ENCODE assay signal across 11 cellular contexts in genomic region chr3:188345223-188345622, GRCh38.
DNase-seq lines count a peak whose midpoint lies in the region; TF ChIP-seq lines count a peak whose summit lies in the region.
"Had no signal": no experiment of that assay in that cellular context is flagged by ENCODE, and none has a peak within 500 bp of the region (broad histone marks: within the 10 kb centered on the region; RNA-seq: fewer than 3 reads in every experiment).

No MANE protein-coding gene starts in this region.

- H3K4me1 Mint-ChIP-seq in type B pancreatic cell (ENCODE audit: unreplicated experiment) = peaks cover 40% of the 10 kb centered on the region

- H3K27me3 Mint-ChIP-seq in type B pancreatic cell = no peaks in the 10 kb centered on the region

- TF ChIP-seq EP300 in Ishikawa (IDR thresholded peaks at IDR 0.05; ENCODE audit: borderline replicate concordance) = peak; percentile 58; the same call in 1 of the 2 replicates

- peaks cover 3% of the 10 kb centered on the region for H3K36me3 Mint-ChIP-seq in type B pancreatic cell

- H3K27ac Mint-ChIP-seq in type B pancreatic cell = peak overlapping the region; percentile 52

- in situ Hi-C loops in GM13977 (cut with MboI; ENCODE audit: low pct_unique_long_range_greater_than_20kb, low sequenced_read_pairs, unreplicated experiment) = no loop called here

- no peaks in the 10 kb centered on the region for H3K9me3 Mint-ChIP-seq in type B pancreatic cell

- TF ChIP-seq RAD21 in Ishikawa (IDR thresholded peaks at IDR 0.05; ENCODE audit: low read depth) = no peak

- peak; percentile 95 for DNase-seq in dermis blood vessel endothelial cell
- DNase-seq in lung microvascular endothelial cell (ENCODE audit: low read depth in 2 of 2) = peak; percentile 81 to 93
- no peak for DNase-seq in type B pancreatic cell (ENCODE audit: extremely low spot score, unreplicated experiment)
- no peak for DNase-seq in stimulated activated naive CD4-positive, alpha-beta T cell (lab: John Stamatoyannopoulos, UW)
- DNase-seq in GM19238 (ENCODE audit: insufficient read length, low spot score) = no peak
- no peak for DNase-seq in GM13977 (ENCODE audit: low spot score)
- DNase-seq: activated CD8-positive, alpha-beta memory T cell treated with anti-CD3 and anti-CD28 coated beads, Interleukin-2, amount 50 U/mL, for 48 hours; NCI-H2171; PC-3; stimulated activated CD4-positive, alpha-beta T cell treated with anti-CD3 and anti-CD28 coated beads, Interleukin-4, amount 100 ng/mL, for 4 hours had no signal

- TF ChIP-seq CTCF in type B pancreatic cell (conservative IDR thresholded peaks at IDR 0.05) (no peak), GM13977 (IDR thresholded peaks at IDR 0.05; ENCODE audit: extremely low read depth, insufficient read depth, missing control alignments) (no peak)

- H3K4me3 Mint-ChIP-seq in type B pancreatic cell = no peak overlapping the region

TF ChIP-seq in Ishikawa, 13 proteins besides CTCF, POLR2A, EP300 and RAD21:
- no peak for TF ChIP-seq MAX (IDR thresholded peaks at IDR 0.05)
- TF ChIP-seq TEAD4 (IDR thresholded peaks at IDR 0.05) = peak; percentile 57
- TF ChIP-seq CEBPB (IDR thresholded peaks at IDR 0.05) = no peak
- peak; percentile 54 for TF ChIP-seq NFIC (IDR thresholded peaks at IDR 0.05)
- TF ChIP-seq EGR1 (IDR thresholded peaks at IDR 0.05) = no peak
- TF ChIP-seq, protein P1, sequence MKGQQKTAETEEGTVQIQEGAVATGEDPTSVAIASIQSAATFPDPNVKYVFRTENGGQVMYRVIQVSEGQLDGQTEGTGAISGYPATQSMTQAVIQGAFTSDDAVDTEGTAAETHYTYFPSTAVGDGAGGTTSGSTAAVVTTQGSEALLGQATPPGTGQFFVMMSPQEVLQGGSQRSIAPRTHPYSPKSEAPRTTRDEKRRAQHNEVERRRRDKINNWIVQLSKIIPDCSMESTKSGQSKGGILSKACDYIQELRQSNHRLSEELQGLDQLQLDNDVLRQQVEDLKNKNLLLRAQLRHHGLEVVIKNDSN (IDR thresholded peaks at IDR 0.05) = no peak
- peak; percentile 35; the same call in 1 of the 2 replicates for TF ChIP-seq TCF12 (IDR thresholded peaks at IDR 0.05; ENCODE audit: low read depth)
TF ChIP-seq in Ishikawa: peak in this region for 3.

Comparison
In these comparisons a context has a peak if more than half of its experiments do, and no peak if none do; other contexts are left out.
1. DNase-seq: peak in dermis blood vessel endothelial cell (single experiment) and lung microvascular endothelial cell (2 of 2); none in type B pancreatic cell (single experiment), stimulated activated naive CD4-positive, alpha-beta T cell (0 of 6), GM19238 (single experiment) and GM13977 (single experiment).